Comparison of ENCODE assay signal across 14 cellular contexts in genomic region chr18:21912339-21913239, GRCh38.
A peak's percentile ranks its signal among the peaks of the same experiment; 100 is the strongest.
DNase-seq lines count a peak whose midpoint lies in the region; ATAC-seq and TF ChIP-seq lines count a peak whose summit lies in the region.
"Had no signal": no experiment of that assay in that cellular context is flagged by ENCODE, and none has a peak within 500 bp of the region (broad histone marks: within the 10 kb centered on the region; RNA-seq: fewer than 3 reads in every experiment).

No MANE protein-coding gene starts in this region.

- CTCF ChIA-PET in Panc1 (lab: Charles Lee), result no interaction called here

- in situ Hi-C loops in Panc1 (cut with HindIII; ENCODE audit: low pct_unique_long_range_greater_than_20kb, low sequenced_read_pairs), result no loop called here

- DNase-seq in cardiac muscle cell (ENCODE audit: low read depth in 1 of 2, low spot score in 1 of 2) (peak; percentile 12 to 41), cardiac septum (ENCODE audit: low spot score) (no peak), Panc1 (ENCODE audit: low read depth, low spot score) (no peak), left ventricle myocardium superior (no peak), AML-193 (lab: John Stamatoyannopoulos, UW) (no peak), RKO (ENCODE audit: low spot score) (no peak), A172 (ENCODE audit: low spot score) (no peak), kidney glomerular epithelial cell (lab: John Stamatoyannopoulos, UW) (no peak)
- DNase-seq: erythroblast, NCI-H1436 treated with DMSO at 0.1 percent for 48 hours, NCI-H446, posterior cingulate gyrus had no signal

- peak; percentile 19 for TF ChIP-seq CTCF in cardiac muscle cell (IDR thresholded peaks at IDR 0.05; ENCODE audit: low read depth, low read length)
- peak; percentile 30 for TF ChIP-seq CTCF in Panc1 (IDR thresholded peaks at IDR 0.05)

- H3K27me3 ChIP-seq in cardiac muscle cell, result no peaks in the 10 kb centered on the region
- H3K27me3 ChIP-seq in Panc1 (ENCODE audit: control insufficient read depth, insufficient read depth, low read length), result peaks cover 3% of the 10 kb centered on the region; the same call in 1 of the 2 replicates
- H3K27me3 ChIP-seq: tibial nerve had no signal

- H3K9me3 ChIP-seq in cardiac muscle cell (ENCODE audit: low read depth), result no peaks in the 10 kb centered on the region
- H3K9me3 ChIP-seq in Panc1 (ENCODE audit: control insufficient read depth, insufficient read depth, low read depth, low read length), result no peaks in the 10 kb centered on the region

- no TSS peak for BruUV-seq in Panc1 (replicated peaks; lab: Mats Ljungman, UMichigan)

- ATAC-seq in Panc1 (no peak), left ventricle myocardium superior (peak; percentile 68)
- ATAC-seq: stimulated activated memory B cell treated with anti-CD40 and anti-IgM and Interleukin-4, amounts not matched to agents 10 μg/mL and 1 μg/mL and 100 μg/mL, for 72 hours had no signal

- peak overlapping the region; percentile 69 for H3K27ac ChIP-seq in cardiac muscle cell
- H3K27ac ChIP-seq in Panc1 (ENCODE audit: low read length), result no peak overlapping the region
- H3K27ac ChIP-seq: tibial nerve had no signal

- peaks cover 31% of the 10 kb centered on the region for H3K4me1 ChIP-seq in cardiac muscle cell (ENCODE audit: low read depth)
- no peaks in the 10 kb centered on the region for H3K4me1 ChIP-seq in Panc1 (ENCODE audit: control insufficient read depth, insufficient read depth, low read length)

- H3K36me3 ChIP-seq in cardiac muscle cell (no peaks in the 10 kb centered on the region), Panc1 (ENCODE audit: control insufficient read depth, insufficient read depth, low read length) (no peaks in the 10 kb centered on the region)
- H3K36me3 ChIP-seq: tibial nerve had no signal

- POLR2A ChIA-PET in Panc1 (lab: Charles Lee), result no interaction called here

- intact Hi-C loops in cardiac septum (cut with DNase I) (no loop called here), Panc1 (cut with micrococcal nuclease; ENCODE audit: unreplicated experiment) (no loop called here), left ventricle myocardium superior (cut with micrococcal nuclease) (loop anchor here (10.0 kb wide), 1 partner anchor 652 kb away; no protein-coding TSS in a partner anchor)

- no peak overlapping the region for H3K4me3 ChIP-seq in cardiac muscle cell
- no peak overlapping the region for H3K4me3 ChIP-seq in Panc1 (ENCODE audit: low read depth in 2 of 2, low read length in 2 of 2)
- H3K4me3 ChIP-seq: tibial nerve had no signal

Comparison
In these comparisons a context has a peak if more than half of its experiments do, and no peak if none do; other contexts are left out.
1. DNase-seq: peak in cardiac muscle cell (2 of 2); none in cardiac septum (single experiment), Panc1 (single experiment), left ventricle myocardium superior (single experiment), AML-193 (0 of 2), RKO (single experiment), A172 (single experiment) and kidney glomerular epithelial cell (single experiment).